7 cellular contexts compared by ENCODE assay signal in the genomic region with DNA sequence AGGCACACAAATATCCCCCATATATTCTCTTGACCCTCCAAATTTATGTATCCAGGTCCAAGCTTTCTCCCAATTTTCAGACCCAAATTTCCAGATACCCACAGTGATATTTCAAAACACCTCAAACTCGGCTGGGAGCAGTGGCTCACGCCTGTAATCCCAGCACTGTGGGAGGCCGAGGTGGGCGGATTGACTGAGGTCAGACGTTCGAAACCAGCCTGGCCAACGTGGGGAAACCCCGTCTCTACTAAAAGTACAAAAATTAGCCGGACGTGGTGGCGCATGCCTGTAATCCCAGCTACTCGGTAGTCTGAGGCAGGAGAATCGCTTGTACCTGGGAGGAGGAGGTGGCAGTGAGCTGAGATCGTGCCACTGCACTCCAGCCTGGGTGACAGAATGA. TPM values are rescaled to one million over a fixed set of nuclear protein-coding genes. Genes with fewer than 3 reads are reported as not detected.
DNase-seq lines count a peak whose midpoint lies in the region; ATAC-seq and TF ChIP-seq lines count a peak whose summit lies in the region.
"Not testable (repeated sequence)": the region's sequence is repeated elsewhere in the genome, so short reads cannot be mapped to it uniquely, and the experiment has no call there.
"Had no signal": no experiment of that assay in that cellular context is flagged by ENCODE, and none has a peak within 500 bp of the region (broad histone marks: within the 10 kb centered on the region; RNA-seq: fewer than 3 reads in every experiment).

No MANE protein-coding gene starts in this region.

- not testable (repeated sequence) for H2AFZ ChIP-seq in smooth muscle cell (ENCODE audit: low read depth)

- not testable (repeated sequence) for H3K27ac ChIP-seq in HUES48 (ENCODE audit: low read depth, low read length); smooth muscle cell (ENCODE audit: low read depth); suprapubic skin

- H3K36me3 ChIP-seq in HUES48 (ENCODE audit: control insufficient read depth, insufficient read depth, low read length); iPS-15b (ENCODE audit: control insufficient read depth, insufficient read depth, low read length); smooth muscle cell (ENCODE audit: low read depth); suprapubic skin: not testable (repeated sequence)

- not testable (repeated sequence) for TF ChIP-seq CTCF in smooth muscle cell (IDR thresholded peaks at IDR 0.05; ENCODE audit: borderline replicate concordance, insufficient read depth, poor library complexity, severe bottlenecking); suprapubic skin (IDR thresholded peaks at IDR 0.05)

- not testable (repeated sequence) for H3F3A ChIP-seq in smooth muscle cell (ENCODE audit: low read depth)

- not testable (repeated sequence) for H4K20me1 ChIP-seq in smooth muscle cell (ENCODE audit: low read depth)

- not testable (repeated sequence) for H3K4me1 ChIP-seq in HUES48 (ENCODE audit: control insufficient read depth, insufficient read depth, low read length); iPS-15b (ENCODE audit: control insufficient read depth, insufficient read depth, low read length)
- peaks cover 11% of the 10 kb centered on the region for H3K4me1 ChIP-seq in smooth muscle cell (ENCODE audit: low read depth)
- peaks cover 19% of the 10 kb centered on the region for H3K4me1 ChIP-seq in suprapubic skin

- H3K36me3 Mint-ChIP-seq in activated naive CD8-positive, alpha-beta T cell treated with anti-CD3 and anti-CD28 coated beads, Interleukin-2, amount 50 U/mL, for 24 hours (ENCODE audit: low read depth), result not testable (repeated sequence)

- WGBS in smooth muscle cell (ENCODE audit: low lambda C conversion rate), result 28% methylated on average over 14 of the region's 14 CpGs
- 52% methylated on average over 8 of the region's 14 CpGs for WGBS in suprapubic skin

- TF ChIP-seq EP300 in suprapubic skin (IDR thresholded peaks at IDR 0.05), result not testable (repeated sequence)

- H3K4me2 ChIP-seq in smooth muscle cell, result peak overlapping the region; percentile 97

- not testable (repeated sequence) for H3K9ac ChIP-seq in HUES48 (ENCODE audit: low read depth, low read length); iPS-15b (ENCODE audit: low read depth, low read length); smooth muscle cell (ENCODE audit: low read depth)

- H3K9me3 ChIP-seq in HUES48 (ENCODE audit: control insufficient read depth, insufficient read depth, low read length); iPS-15b (ENCODE audit: control insufficient read depth, insufficient read depth, low read length); smooth muscle cell (replicated peaks; ENCODE audit: low read depth); suprapubic skin: not testable (repeated sequence)

- not testable (repeated sequence) for H3K4me3 Mint-ChIP-seq in activated naive CD8-positive, alpha-beta T cell treated with anti-CD3 and anti-CD28 coated beads, Interleukin-2, amount 50 U/mL, for 24 hours

- H3K79me2 ChIP-seq in smooth muscle cell (ENCODE audit: low read depth), result not testable (repeated sequence)

- H3K27ac Mint-ChIP-seq in activated naive CD8-positive, alpha-beta T cell treated with anti-CD3 and anti-CD28 coated beads, Interleukin-2, amount 50 U/mL, for 24 hours, result not testable (repeated sequence)

- not testable (repeated sequence) for H3K27me3 Mint-ChIP-seq in activated naive CD8-positive, alpha-beta T cell treated with anti-CD3 and anti-CD28 coated beads, Interleukin-2, amount 50 U/mL, for 24 hours

- not testable (repeated sequence) for H3K9me3 Mint-ChIP-seq in activated naive CD8-positive, alpha-beta T cell treated with anti-CD3 and anti-CD28 coated beads, Interleukin-2, amount 50 U/mL, for 24 hours

- DNase-seq in activated CD4-positive, alpha-beta T cell treated with anti-CD3 and anti-CD28 coated beads for 4 hours, result peak; percentile 26 to 47
- DNase-seq in activated naive CD8-positive, alpha-beta T cell treated with anti-CD3 and anti-CD28 coated beads, Interleukin-2, amount 50 U/mL, for 24 hours, result peak; percentile 56
- not testable (repeated sequence) for DNase-seq in smooth muscle cell (lab: John Stamatoyannopoulos, UW; ENCODE audit: unreplicated experiment); suprapubic skin (ENCODE audit: low spot score in 2 of 2)

- H3K4me1 Mint-ChIP-seq in activated naive CD8-positive, alpha-beta T cell treated with anti-CD3 and anti-CD28 coated beads, Interleukin-2, amount 50 U/mL, for 24 hours, result not testable (repeated sequence)

- peak overlapping the region; percentile 92 for H3K4me3 ChIP-seq in HUES48 (ENCODE audit: low read depth, low read length)
- H3K4me3 ChIP-seq in iPS-15b (ENCODE audit: low read depth, low read length), result peak overlapping the region; percentile 61
- H3K4me3 ChIP-seq in smooth muscle cell, result peak overlapping the region; percentile 76
- peak overlapping the region; percentile 98 for H3K4me3 ChIP-seq in suprapubic skin

- TF ChIP-seq POLR2A in suprapubic skin (IDR thresholded peaks at IDR 0.05), result not testable (repeated sequence)

- ATAC-seq in activated naive CD8-positive, alpha-beta T cell treated with anti-CD3 and anti-CD28 coated beads, Interleukin-2, amount 50 U/mL, for 24 hours, result not testable (repeated sequence)

- H3K27me3 ChIP-seq in HUES48 (ENCODE audit: control insufficient read depth, insufficient read depth, low read length); iPS-15b (ENCODE audit: control insufficient read depth, insufficient read depth, low read length); smooth muscle cell (ENCODE audit: low read depth); suprapubic skin: not testable (repeated sequence)

RNA-seq across cellular contexts. Expression of a gene that starts 1.6 kb away (rescaled TPM):
- total RNA-seq in smooth muscle cell (3.4 and 4.3 TPM in 2 replicates), suprapubic skin (10 to 100 TPM; 16.0 to 28.9 (median 22.8) TPM)
- 1.3 and 2.3 TPM in 2 replicates for polyA plus RNA-seq in smooth muscle cell

RNA-seq across cellular contexts. Expression of a gene that starts 10.5 kb away (rescaled TPM):
- total RNA-seq in smooth muscle cell (0.18 and 2.4 TPM in 2 replicates), suprapubic skin (1 to 10 TPM in 1 of 4 donors, under 1 TPM in 3; 0.64 to 1.3 (median 0.83) TPM)
- 1.3 and 2.1 TPM in 2 replicates for polyA plus RNA-seq in smooth muscle cell
- total RNA-seq: ascending aorta had no signal

RNA-seq across cellular contexts. Expression of a gene that starts 10.7 kb away (rescaled TPM):
- total RNA-seq in smooth muscle cell (2.5 and 3.0 TPM in 2 replicates), suprapubic skin (1 to 10 TPM; 2.3 to 4.2 (median 3.1) TPM)
- 1.3 and 1.8 TPM in 2 replicates for polyA plus RNA-seq in smooth muscle cell

RNA-seq across cellular contexts. Expression of a gene that starts 32.3 kb away (rescaled TPM):
- total RNA-seq in smooth muscle cell (299 and 303 TPM in 2 replicates), suprapubic skin (100 to 1,000 TPM; 134 to 365 (median 296) TPM)
- polyA plus RNA-seq in smooth muscle cell, result 369 and 409 TPM in 2 replicates
